In genomic region chr2:107747964-107748583, GRCh38 we compare ENCODE assay signal across 1 cellular context.
A peak's percentile ranks its signal among the peaks of the same experiment; 100 is the strongest.
TF ChIP-seq lines count a peak whose summit lies in the region.

No MANE protein-coding gene starts in this region.

TF ChIP-seq in K562, 482 proteins besides CTCF, POLR2A, EP300 and RAD21 (continued from another document and continues in another):
- TF ChIP-seq ZBTB40 (IDR thresholded peaks at IDR 0.05), result peak; percentile 30; the same call in 1 of the 2 replicates
- TF ChIP-seq ZBTB40 (CRISPR knock-in tag; IDR thresholded peaks at IDR 0.05), result no peak
- 0 out of 2 replicates have a peak, but pooled peaks have one; percentile 35 for TF ChIP-seq SMARCA4 (IDR thresholded peaks at IDR 0.05)
- no peak for TF ChIP-seq MAFF (IDR thresholded peaks at IDR 0.05; ENCODE audit: low read length)
- 0 out of 2 replicates have a peak, but pooled peaks have one; percentile 3 for TF ChIP-seq ZNF668 (CRISPR knock-in tag; IDR thresholded peaks at IDR 0.05)
- no peak for TF ChIP-seq ZNF174 (CRISPR knock-in tag; IDR thresholded peaks at IDR 0.05)
- no peak for TF ChIP-seq FOXJ2 (tag; IDR thresholded peaks at IDR 0.05)
- no peak for TF ChIP-seq ZNF232 (CRISPR knock-in tag; IDR thresholded peaks at IDR 0.05)
- TF ChIP-seq PML (IDR thresholded peaks at IDR 0.05; ENCODE audit: low read length), result no peak
- peak; percentile 78 for TF ChIP-seq ATF3 (IDR thresholded peaks at IDR 0.05)
- no peak for TF ChIP-seq ATF3 (CRISPR knock-in tag; conservative IDR thresholded peaks at IDR 0.05)
- TF ChIP-seq PHF8 (IDR thresholded peaks at IDR 0.05; ENCODE audit: borderline replicate concordance, low read length), result peak; percentile 16; the same call in 1 of the 2 replicates
- TF ChIP-seq, protein P1, sequence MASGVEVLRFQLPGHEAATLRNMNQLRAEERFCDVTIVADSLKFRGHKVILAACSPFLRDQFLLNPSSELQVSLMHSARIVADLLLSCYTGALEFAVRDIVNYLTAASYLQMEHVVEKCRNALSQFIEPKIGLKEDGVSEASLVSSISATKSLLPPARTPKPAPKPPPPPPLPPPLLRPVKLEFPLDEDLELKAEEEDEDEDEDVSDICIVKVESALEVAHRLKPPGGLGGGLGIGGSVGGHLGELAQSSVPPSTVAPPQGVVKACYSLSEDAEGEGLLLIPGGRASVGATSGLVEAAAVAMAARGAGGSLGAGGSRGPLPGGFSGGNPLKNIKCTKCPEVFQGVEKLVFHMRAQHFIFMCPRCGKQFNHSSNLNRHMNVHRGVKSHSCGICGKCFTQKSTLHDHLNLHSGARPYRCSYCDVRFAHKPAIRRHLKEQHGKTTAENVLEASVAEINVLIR (CRISPR knock-in tag; IDR thresholded peaks at IDR 0.05), result peak; percentile 71
- peak; percentile 0 for TF ChIP-seq KDM5B (IDR thresholded peaks at IDR 0.05; ENCODE audit: insufficient replicate concordance, low read depth, low read length)
- TF ChIP-seq ELF1 (tag; IDR thresholded peaks at IDR 0.05), result no peak
- 0 out of 2 replicates have a peak, but pooled peaks have one; percentile 61 for TF ChIP-seq HDGF (IDR thresholded peaks at IDR 0.05)
- TF ChIP-seq JUN (IDR thresholded peaks at IDR 0.05; ENCODE audit: borderline replicate concordance, low read depth, low read length), result 0 out of 2 replicates have a peak, but pooled peaks have one; percentile 31
- no peak for TF ChIP-seq JUN (CRISPR knock-in tag; IDR thresholded peaks at IDR 0.05; ENCODE audit: borderline replicate concordance)
- TF ChIP-seq ARNT (IDR thresholded peaks at IDR 0.05), result 0 out of 4 replicates have a peak, but pooled peaks of 1 of the 2 experiments have one; percentile 39
- TF ChIP-seq SUPT5H (IDR thresholded peaks at IDR 0.05), result peak; percentile 79
- TF ChIP-seq TEAD2 (tag; IDR thresholded peaks at IDR 0.05), result no peak
- TF ChIP-seq, protein P2, sequence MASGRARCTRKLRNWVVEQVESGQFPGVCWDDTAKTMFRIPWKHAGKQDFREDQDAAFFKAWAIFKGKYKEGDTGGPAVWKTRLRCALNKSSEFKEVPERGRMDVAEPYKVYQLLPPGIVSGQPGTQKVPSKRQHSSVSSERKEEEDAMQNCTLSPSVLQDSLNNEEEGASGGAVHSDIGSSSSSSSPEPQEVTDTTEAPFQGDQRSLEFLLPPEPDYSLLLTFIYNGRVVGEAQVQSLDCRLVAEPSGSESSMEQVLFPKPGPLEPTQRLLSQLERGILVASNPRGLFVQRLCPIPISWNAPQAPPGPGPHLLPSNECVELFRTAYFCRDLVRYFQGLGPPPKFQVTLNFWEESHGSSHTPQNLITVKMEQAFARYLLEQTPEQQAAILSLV (tag; IDR thresholded peaks at IDR 0.05), result no peak
- TF ChIP-seq SPI1 (IDR thresholded peaks at IDR 0.05; ENCODE audit: borderline replicate concordance, low read depth, low read length), result no peak
- TF ChIP-seq GTF3C2 (IDR thresholded peaks at IDR 0.05; ENCODE audit: borderline replicate concordance, extremely low read depth, insufficient read length), result no peak
- TF ChIP-seq NFRKB (IDR thresholded peaks at IDR 0.05; ENCODE audit: low read depth), result peak; percentile 54
- TF ChIP-seq NFE2L1 (tag; IDR thresholded peaks at IDR 0.05; ENCODE audit: borderline replicate concordance, low read depth), result no peak
- TF ChIP-seq ZFP91 (CRISPR knock-in tag; IDR thresholded peaks at IDR 0.05), result no peak
- no peak for TF ChIP-seq ZSCAN29 (IDR thresholded peaks at IDR 0.05)
- peak; percentile 32; the same call in 1 of the 2 replicates for TF ChIP-seq ARID1B (IDR thresholded peaks at IDR 0.05)
- TF ChIP-seq ZNF583 (CRISPR knock-in tag; IDR thresholded peaks at IDR 0.05), result no peak
- TF ChIP-seq MTA1 (IDR thresholded peaks at IDR 0.05; ENCODE audit: borderline replicate concordance), result peak; percentile 93
- no peak for TF ChIP-seq DACH1 (IDR thresholded peaks at IDR 0.05; ENCODE audit: partially characterized antibody)
- 0 out of 2 replicates have a peak, but pooled peaks have one; percentile 11 for TF ChIP-seq ATF6 (CRISPR knock-in tag; IDR thresholded peaks at IDR 0.05)
- no peak for TF ChIP-seq ZNF239 (CRISPR knock-in tag; IDR thresholded peaks at IDR 0.05)
- TF ChIP-seq, protein P3, sequence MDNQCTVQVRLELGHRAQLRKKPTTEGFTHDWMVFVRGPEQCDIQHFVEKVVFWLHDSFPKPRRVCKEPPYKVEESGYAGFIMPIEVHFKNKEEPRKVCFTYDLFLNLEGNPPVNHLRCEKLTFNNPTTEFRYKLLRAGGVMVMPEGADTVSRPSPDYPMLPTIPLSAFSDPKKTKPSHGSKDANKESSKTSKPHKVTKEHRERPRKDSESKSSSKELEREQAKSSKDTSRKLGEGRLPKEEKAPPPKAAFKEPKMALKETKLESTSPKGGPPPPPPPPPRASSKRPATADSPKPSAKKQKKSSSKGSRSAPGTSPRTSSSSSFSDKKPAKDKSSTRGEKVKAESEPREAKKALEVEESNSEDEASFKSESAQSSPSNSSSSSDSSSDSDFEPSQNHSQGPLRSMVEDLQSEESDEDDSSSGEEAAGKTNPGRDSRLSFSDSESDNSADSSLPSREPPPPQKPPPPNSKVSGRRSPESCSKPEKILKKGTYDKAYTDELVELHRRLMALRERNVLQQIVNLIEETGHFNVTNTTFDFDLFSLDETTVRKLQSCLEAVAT (IDR thresholded peaks at IDR 0.05), result peak in 1 of 2 experiments; percentile 58; a peak in 2 of 4 replicates
- TF ChIP-seq BCOR (IDR thresholded peaks at IDR 0.05), result peak; percentile 8; the same call in 1 of the 2 replicates
- no peak for TF ChIP-seq NR2C2 (CRISPR knock-in tag; IDR thresholded peaks at IDR 0.05)
- TF ChIP-seq NR2C2 (tag; IDR thresholded peaks at IDR 0.05), result peak; percentile 51; the same call in 1 of the 2 replicates
- no peak for TF ChIP-seq ZNF280B (CRISPR knock-in tag; IDR thresholded peaks at IDR 0.05)
- TF ChIP-seq ZNF121 (CRISPR knock-in tag; conservative IDR thresholded peaks at IDR 0.05), result peak; percentile 66
- no peak for TF ChIP-seq NR2C1 (IDR thresholded peaks at IDR 0.05)
- TF ChIP-seq NR2C1 (tag; IDR thresholded peaks at IDR 0.05), result no peak
